8 cellular contexts compared by ENCODE assay signal in the genomic region with DNA sequence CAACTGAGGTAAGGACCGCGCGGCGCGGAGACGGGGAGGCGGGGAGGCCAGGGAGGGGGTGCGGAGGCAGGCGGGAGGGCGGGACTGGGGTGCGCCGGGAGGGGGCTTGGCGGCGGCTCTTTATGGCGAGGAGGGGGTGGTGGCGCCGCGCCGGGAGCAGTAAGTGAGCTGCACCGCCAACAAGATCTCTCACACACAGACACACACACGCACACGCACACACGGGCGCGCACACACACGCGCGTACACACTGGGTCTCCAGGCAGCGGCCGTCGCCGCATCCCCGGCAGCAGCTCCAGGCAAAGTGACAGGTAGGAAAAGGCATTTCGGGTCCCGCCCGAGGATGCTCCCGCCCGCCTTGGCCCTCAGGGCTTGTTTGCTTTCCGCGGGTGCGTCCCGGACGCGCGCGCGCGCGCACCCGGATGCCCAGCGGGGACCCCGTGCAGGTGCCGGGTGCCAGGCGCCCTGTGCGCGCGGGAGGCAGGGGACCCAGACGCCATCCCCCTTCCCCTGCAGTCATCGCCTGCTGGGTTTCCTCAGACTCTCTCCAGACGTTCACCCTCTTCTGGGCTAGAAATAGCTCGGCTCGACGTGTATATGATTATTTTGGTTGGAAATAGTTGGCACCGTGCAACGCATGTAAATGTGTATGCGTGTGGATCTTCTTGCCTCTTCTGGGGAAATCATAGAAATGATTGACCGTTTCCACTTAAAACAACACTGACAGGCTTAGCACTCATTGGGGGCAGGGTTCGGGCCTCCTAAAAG. TPM values are rescaled to one million over a fixed set of nuclear protein-coding genes. Genes with fewer than 3 reads are reported as not detected.
DNase-seq lines count a peak whose midpoint lies in the region; ATAC-seq and TF ChIP-seq lines count a peak whose summit lies in the region.

A gene (plus strand): TSS at position 192 of the 768 bp plus-strand sequence. CDS start 238,728 bp downstream, outside the sequence.

- H3K4me1 ChIP-seq in right lobe of liver (peaks cover 0 to 5% (median 0%) of the 10 kb centered on the region in 4 donors), tibial artery (peaks cover 0 to 52% (median 2%) of the 10 kb centered on the region in 4 donors)

- TF ChIP-seq POLR2A in right lobe of liver (IDR thresholded peaks at IDR 0.05) = no peak

- intact Hi-C loops in dendritic cell treated with granulocyte-macrophage colony-stimulating factor and Interleukin-4, amounts not matched to agents 40 ng/mL and 50 ng/mL, for 4 days (cut with micrococcal nuclease) = no loop called here
- intact Hi-C loops in right lobe of liver (cut with DNase I) = no loop called here
- intact Hi-C loops in tibial artery (cut with DNase I; ENCODE audit: low total_unique reads) = loop anchor here (5.0 to 10.0 kb wide), 2 partner anchors 157 to 214 kb away; no protein-coding TSS in a partner anchor

- peaks cover 7% of the 10 kb centered on the region for H3K4me1 Mint-ChIP-seq in dendritic cell treated with granulocyte-macrophage colony-stimulating factor and Interleukin-4, amounts not matched to agents 40 ng/mL and 50 ng/mL, for 4 days (ENCODE audit: low read depth)

- H3K27me3 ChIP-seq in right lobe of liver (peaks cover 0 to 16% of the 10 kb centered on the region in 2 donors), tibial artery (no peaks in the 10 kb centered on the region)

- no peak within 1 kb of the TSS for H3K27ac ChIP-seq in right lobe of liver
- H3K27ac ChIP-seq in tibial artery = peak within 1 kb of the TSS; percentile 87 to 93

- H3K36me3 ChIP-seq in right lobe of liver (no peaks in the 10 kb centered on the region), tibial artery (no peaks in the 10 kb centered on the region)

- H3K9me3 ChIP-seq in right lobe of liver = no peaks in the 10 kb centered on the region
- no peaks in the 10 kb centered on the region for H3K9me3 ChIP-seq in tibial artery

- no peak within 1 kb of the TSS for H3K27ac Mint-ChIP-seq in dendritic cell treated with granulocyte-macrophage colony-stimulating factor and Interleukin-4, amounts not matched to agents 40 ng/mL and 50 ng/mL, for 4 days

- H3K9me3 Mint-ChIP-seq in dendritic cell treated with granulocyte-macrophage colony-stimulating factor and Interleukin-4, amounts not matched to agents 40 ng/mL and 50 ng/mL, for 4 days = no peaks in the 10 kb centered on the region

- peaks cover 36% of the 10 kb centered on the region for H3K27me3 Mint-ChIP-seq in dendritic cell treated with granulocyte-macrophage colony-stimulating factor and Interleukin-4, amounts not matched to agents 40 ng/mL and 50 ng/mL, for 4 days

- WGBS in right lobe of liver (ENCODE audit: insufficient coverage, low coverage, low lambda C conversion rate, missing lambda C conversion rate) = 1% methylated on average over 21 of the region's 68 CpGs

- ATAC-seq in right lobe of liver = peak in 1 of 4 donors; percentile 13

- H3K4me3 Mint-ChIP-seq in dendritic cell treated with granulocyte-macrophage colony-stimulating factor and Interleukin-4, amounts not matched to agents 40 ng/mL and 50 ng/mL, for 4 days = peak within 1 kb of the TSS; percentile 40

- H3K4me3 ChIP-seq in right lobe of liver = peak within 1 kb of the TSS; percentile 9 to 44 (median 26)
- peak within 1 kb of the TSS; percentile 76 to 86 for H3K4me3 ChIP-seq in tibial artery

- H3K36me3 Mint-ChIP-seq in dendritic cell treated with granulocyte-macrophage colony-stimulating factor and Interleukin-4, amounts not matched to agents 40 ng/mL and 50 ng/mL, for 4 days (ENCODE audit: low read depth) = no peaks in the 10 kb centered on the region

- no peak for TF ChIP-seq CTCF in right lobe of liver (IDR thresholded peaks at IDR 0.05)
- no peak for TF ChIP-seq CTCF in tibial artery (IDR thresholded peaks at IDR 0.05)

- DNase-seq in SHP77 (lab: John Stamatoyannopoulos, UW) = peak; percentile 31 to 58
- DNase-seq in SHP77 treated with DMSO at 0.1 percent for 48 hours (lab: John Stamatoyannopoulos, UW) = no peak
- DNase-seq in NCI-H774 (lab: John Stamatoyannopoulos, UW) = peak; percentile 67
- DNase-seq in right lobe of liver = no peak
- DNase-seq in tibial artery = peak; percentile 35 to 75
- no peak for DNase-seq in T-helper 9 cell
- no peak for DNase-seq in GM19240 (ENCODE audit: insufficient read length, low spot score)

RNA-seq across cellular contexts. Expression of the gene that starts here (rescaled TPM):
- under 1 TPM; 0.04 to 0.20 (median 0.15) TPM for total RNA-seq in right lobe of liver

Comparison
In these comparisons a context has a peak if more than half of its experiments do, and no peak if none do; other contexts are left out.
1. DNase-seq: peak in SHP77 (2 of 2), NCI-H774 (single experiment) and tibial artery (2 of 2); none in SHP77 treated with DMSO at 0.1 percent for 48 hours (single experiment), right lobe of liver (0 of 3), T-helper 9 cell (single experiment) and GM19240 (single experiment).
2. H3K27ac ChIP-seq: peak in tibial artery (2 of 2); none in right lobe of liver (0 of 3).